ENCODE assay signal across 8 cellular contexts in the genomic region with DNA sequence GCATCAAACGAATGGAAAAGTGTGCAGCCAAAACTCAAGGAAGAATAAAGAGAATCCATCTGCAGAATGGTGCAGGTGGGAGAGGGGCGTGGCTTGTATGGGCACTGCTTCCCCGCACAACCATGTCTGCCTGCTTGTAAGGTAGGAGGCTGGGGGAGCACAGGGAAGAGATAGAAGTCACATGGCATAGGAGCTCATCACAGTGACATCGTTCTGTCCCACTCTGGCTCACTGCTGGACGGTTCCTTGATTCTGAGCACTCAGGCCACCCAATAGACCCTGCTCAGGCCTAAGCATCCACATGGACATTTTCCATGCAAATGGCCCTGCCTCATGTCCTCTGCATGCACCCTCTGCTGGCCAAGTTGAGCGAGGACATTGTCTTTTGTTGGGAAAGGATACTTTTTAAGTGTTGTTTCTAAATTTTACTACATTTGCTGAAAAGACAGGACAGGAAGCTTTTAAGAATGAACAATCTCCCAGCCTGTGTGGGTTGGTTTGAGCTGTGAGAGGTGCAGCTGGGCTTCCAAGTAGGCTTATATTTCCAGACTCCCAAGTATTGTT. TPM values are rescaled to one million over a fixed set of nuclear protein-coding genes. Genes with fewer than 3 reads are reported as not detected.
DNase-seq lines count a peak whose midpoint lies in the region; ATAC-seq and TF ChIP-seq lines count a peak whose summit lies in the region.

No MANE protein-coding gene starts in this region.

- H3K4me2 ChIP-seq in BLaER1: peak overlapping the region; percentile 98

- peaks cover 77% of the 10 kb centered on the region for H3K4me1 Mint-ChIP-seq in HFFc6 (ENCODE audit: low read depth)

- no peak overlapping the region for H3K9ac ChIP-seq in BLaER1

- H3K4me1 ChIP-seq in BLaER1: peaks cover 44% of the 10 kb centered on the region

- DNase-seq in HFFc6: peak; percentile 64
- DNase-seq in left kidney (ENCODE audit: low read depth, low spot score): peak; percentile 58
- DNase-seq in NCI-H774 (lab: John Stamatoyannopoulos, UW): no peak
- no peak for DNase-seq in GDM1 (lab: John Stamatoyannopoulos, UW)

- H4K20me1 ChIP-seq in BLaER1: peaks cover 9% of the 10 kb centered on the region

- H3K36me3 Mint-ChIP-seq in HFFc6 (ENCODE audit: low read depth): peaks cover 70% of the 10 kb centered on the region

- peak overlapping the region; percentile 68 for H3K27ac Mint-ChIP-seq in HFFc6

- TF ChIP-seq CTCF in HFFc6 (IDR thresholded peaks at IDR 0.05): peak; percentile 83
- TF ChIP-seq CTCF in VCaP (conservative IDR thresholded peaks at IDR 0.05): peak; percentile 61

- no peaks in the 10 kb centered on the region for H3K27me3 ChIP-seq in BLaER1

- ATAC-seq in HG03378 (IDR thresholded peaks at IDR 0.05; ENCODE audit: unreplicated experiment): no peak
- no peak for ATAC-seq in HG03354 (IDR thresholded peaks at IDR 0.05; ENCODE audit: poor library complexity, severe bottlenecking, unreplicated experiment)

- H3K27ac ChIP-seq in BLaER1 (peak overlapping the region; percentile 77), VCaP (no peak overlapping the region)

- no peaks in the 10 kb centered on the region for H3K9me3 ChIP-seq in BLaER1

- no peaks in the 10 kb centered on the region for H3K27me3 Mint-ChIP-seq in HFFc6 (ENCODE audit: insufficient read depth)

- peaks cover 39% of the 10 kb centered on the region for H3K36me3 ChIP-seq in BLaER1

- no peaks in the 10 kb centered on the region for H3K9me3 Mint-ChIP-seq in HFFc6

- peak overlapping the region; percentile 93 for H3K4me3 Mint-ChIP-seq in HFFc6

- H3K4me3 ChIP-seq in BLaER1: no peak overlapping the region

RNA-seq across cellular contexts. Expression of gene MYLK, which starts 3.1 kb away (rescaled TPM):
- 100 to 1,000 TPM; 296 to 431 (median 335) TPM for total RNA-seq in HFFc6 (2021; fragmentation: NEBNext Ultra II Directional; extraction: Animal tissue kit (Norgen Biotek cat#: 25700))

Comparison
In these comparisons a context has a peak if more than half of its experiments do, and no peak if none do; other contexts are left out.
1. DNase-seq: peak in HFFc6 (single experiment) and left kidney (single experiment); none in NCI-H774 (single experiment) and GDM1 (single experiment).